15 cellular contexts compared by ENCODE assay signal in genomic region chr6:132270745-132271414, GRCh38.
A peak's percentile ranks its signal among the peaks of the same experiment; 100 is the strongest.
DNase-seq lines count a peak whose midpoint lies in the region; ATAC-seq and TF ChIP-seq lines count a peak whose summit lies in the region.
"Had no signal": no experiment of that assay in that cellular context is flagged by ENCODE, and none has a peak within 500 bp of the region (broad histone marks: within the 10 kb centered on the region; RNA-seq: fewer than 3 reads in every experiment).

No MANE protein-coding gene starts in this region.

- no peak overlapping the region for H2BK15ac ChIP-seq in mesenchymal stem cell (ENCODE audit: low read depth, poor library complexity, severe bottlenecking)

- H4K8ac ChIP-seq in mesenchymal stem cell (ENCODE audit: low read length), result no peak overlapping the region

- H4K91ac ChIP-seq in mesenchymal stem cell (ENCODE audit: low read length), result no peak overlapping the region

- WGBS in mesenchymal stem cell, result 79% methylated on average over 4 of the region's 4 CpGs

- no peak overlapping the region for H3K18ac ChIP-seq in mesenchymal stem cell (ENCODE audit: low read depth in 1 of 2, low read length in 2 of 2)

- H3K36me3 ChIP-seq in MG63, result no peaks in the 10 kb centered on the region
- no peaks in the 10 kb centered on the region for H3K36me3 ChIP-seq in PC-3 (ENCODE audit: low read depth, low read length)
- H3K36me3 ChIP-seq in mesenchymal stem cell (ENCODE audit: control insufficient read depth in 1 of 2, insufficient read depth in 2 of 2, low read depth in 1 of 2, low read length in 2 of 2), result no peaks in the 10 kb centered on the region
- H3K36me3 ChIP-seq: transverse colon had no signal

- H3K27me3 ChIP-seq in MG63, result no peaks in the 10 kb centered on the region
- no peaks in the 10 kb centered on the region for H3K27me3 ChIP-seq in PC-3 (ENCODE audit: low read length)
- H3K27me3 ChIP-seq in mesenchymal stem cell (ENCODE audit: control insufficient read depth in 1 of 2, insufficient read depth in 1 of 2, low read length in 2 of 2), result no peaks in the 10 kb centered on the region
- H3K27me3 ChIP-seq: transverse colon had no signal

- H3K9me2 ChIP-seq in PC-3 (replicated peaks; ENCODE audit: low read length), result no peaks in the 10 kb centered on the region

- no peak for TF ChIP-seq CTCF in PC-3 (conservative IDR thresholded peaks at IDR 0.05; ENCODE audit: low read depth, low read length)

- no peak overlapping the region for H3K4ac ChIP-seq in mesenchymal stem cell (ENCODE audit: low read depth in 1 of 2, low read length in 2 of 2)

- intact Hi-C loops in PC-3 (cut with micrococcal nuclease), result no loop called here

- no peak overlapping the region for H3K27ac ChIP-seq in PC-3 (ENCODE audit: low read length)
- H3K27ac ChIP-seq in mesenchymal stem cell (ENCODE audit: low read length, poor library complexity, severe bottlenecking), result peak overlapping the region; percentile 73
- H3K27ac ChIP-seq in substantia nigra (ENCODE audit: low read depth, low read length, poor library complexity, severe bottlenecking), result no peak overlapping the region
- H3K27ac ChIP-seq: parathyroid adenoma, transverse colon had no signal

- in situ Hi-C loops in ACHN (cut with HindIII; ENCODE audit: low pct_ligation_motif_present, low pct_unique_long_range_greater_than_20kb, low sequenced_read_pairs), result no loop called here

- POLR2A ChIA-PET in PC-3 (lab: Charles Lee; ENCODE audit: unreplicated experiment), result interaction anchor here (0.6 kb wide), 1 partner anchor 321 kb away, joined by 7 read pairs; no protein-coding TSS in a partner anchor

- peak overlapping the region; percentile 76 for H2AK5ac ChIP-seq in mesenchymal stem cell (ENCODE audit: low read length, severe bottlenecking)

- no peaks in the 10 kb centered on the region for H3K79me1 ChIP-seq in mesenchymal stem cell (replicated peaks; ENCODE audit: low read length, poor library complexity, severe bottlenecking)

- no peak overlapping the region for H3K23ac ChIP-seq in mesenchymal stem cell (ENCODE audit: low read length in 2 of 2)

- ATAC-seq in PC-3, result no peak

- H2BK5ac ChIP-seq in mesenchymal stem cell (ENCODE audit: low read depth, low read length, poor library complexity, severe bottlenecking), result peak overlapping the region; percentile 22

- H3K79me2 ChIP-seq in PC-3 (ENCODE audit: low read length), result no peaks in the 10 kb centered on the region
- H3K79me2 ChIP-seq: parathyroid adenoma had no signal

- no peak overlapping the region for H2AFZ ChIP-seq in PC-3 (ENCODE audit: low read length)
- no peak overlapping the region for H2AFZ ChIP-seq in mesenchymal stem cell (ENCODE audit: low read depth, low read length)
- H2AFZ ChIP-seq: parathyroid adenoma had no signal

- H4K20me1 ChIP-seq in PC-3 (ENCODE audit: low read length), result no peaks in the 10 kb centered on the region

- CTCF ChIA-PET in PC-3 (lab: Charles Lee), result no interaction called here

- no peaks in the 10 kb centered on the region for H3F3A ChIP-seq in PC-3 (ENCODE audit: low read length, unreplicated experiment)

- no peak overlapping the region for H3K4me3 ChIP-seq in MG63
- no peak overlapping the region for H3K4me3 ChIP-seq in PC-3 (ENCODE audit: low read length)
- H3K4me3 ChIP-seq in mesenchymal stem cell (ENCODE audit: insufficient read depth in 1 of 2, low read depth in 1 of 2, low read length in 2 of 2), result no peak overlapping the region
- H3K4me3 ChIP-seq: transverse colon had no signal

- no TSS peak for BruUV-seq in PC-3 (replicated peaks; lab: Mats Ljungman, UMichigan)

- no peak overlapping the region for H2BK120ac ChIP-seq in mesenchymal stem cell (ENCODE audit: low read depth, low read length)

- H3K14ac ChIP-seq in mesenchymal stem cell (ENCODE audit: low read length in 2 of 2), result no peak overlapping the region

- peak; percentile 6 for DNase-seq in COLO668 (lab: John Stamatoyannopoulos, UW; ENCODE audit: unreplicated experiment)
- peak; percentile 11 for DNase-seq in MG63
- DNase-seq in PC-3, result peak; percentile 1
- DNase-seq in mesenchymal stem cell, result no peak
- DNase-seq in substantia nigra (lab: John Stamatoyannopoulos, UW), result no peak
- DNase-seq in SW480 (ENCODE audit: low spot score), result no peak
- no peak for DNase-seq in stimulated activated CD4-positive, alpha-beta T cell treated with anti-CD3 and anti-CD28 coated beads, Interleukin-15, amount 100 ng/mL, for 24 hours
- no peak for DNase-seq in ACHN
- DNase-seq: activated CD4-positive, alpha-beta T cell treated with anti-CD3 and anti-CD28 coated beads, Interleukin-2, amount 10 ng/mL, durations not matched to agents 7 days and 5 days; aorta; DMS 273 treated with DMSO at 0.1 percent for 48 hours; NCI-H446; T-helper 9 cell; transverse colon had no signal

- H3K4me2 ChIP-seq in PC-3 (ENCODE audit: low read length) (no peak overlapping the region), mesenchymal stem cell (ENCODE audit: low read length, poor library complexity, severe bottlenecking) (no peak overlapping the region)

- no peak overlapping the region for H2BK12ac ChIP-seq in mesenchymal stem cell (ENCODE audit: low read length in 2 of 2)

- H3K9ac ChIP-seq in PC-3 (ENCODE audit: low read length) (no peak overlapping the region), mesenchymal stem cell (ENCODE audit: low read length) (no peak overlapping the region)
- H3K9ac ChIP-seq: parathyroid adenoma had no signal

- H3K9me3 ChIP-seq in MG63 (no peaks in the 10 kb centered on the region), PC-3 (ENCODE audit: low read length) (no peaks in the 10 kb centered on the region), mesenchymal stem cell (ENCODE audit: control insufficient read depth, low read length) (no peaks in the 10 kb centered on the region)
- H3K9me3 ChIP-seq: transverse colon had no signal

- no peaks in the 10 kb centered on the region for H3K4me1 ChIP-seq in PC-3 (ENCODE audit: insufficient read depth, low read length)
- H3K4me1 ChIP-seq in mesenchymal stem cell (ENCODE audit: control insufficient read depth, insufficient read depth, low read depth, low read length), result peaks cover 9% of the 10 kb centered on the region
- H3K4me1 ChIP-seq: parathyroid adenoma had no signal

Comparison
In these comparisons a context has a peak if more than half of its experiments do, and no peak if none do; other contexts are left out.
1. DNase-seq: peak in COLO668 (single experiment), MG63 (single experiment) and PC-3 (single experiment); none in mesenchymal stem cell (single experiment), substantia nigra (0 of 49), SW480 (single experiment), stimulated activated CD4-positive, alpha-beta T cell treated with anti-CD3 and anti-CD28 coated beads, Interleukin-15, amount 100 ng/mL, for 24 hours (single experiment) and ACHN (single experiment).